ENCODE assay signal across 19 cellular contexts in the genomic region with DNA sequence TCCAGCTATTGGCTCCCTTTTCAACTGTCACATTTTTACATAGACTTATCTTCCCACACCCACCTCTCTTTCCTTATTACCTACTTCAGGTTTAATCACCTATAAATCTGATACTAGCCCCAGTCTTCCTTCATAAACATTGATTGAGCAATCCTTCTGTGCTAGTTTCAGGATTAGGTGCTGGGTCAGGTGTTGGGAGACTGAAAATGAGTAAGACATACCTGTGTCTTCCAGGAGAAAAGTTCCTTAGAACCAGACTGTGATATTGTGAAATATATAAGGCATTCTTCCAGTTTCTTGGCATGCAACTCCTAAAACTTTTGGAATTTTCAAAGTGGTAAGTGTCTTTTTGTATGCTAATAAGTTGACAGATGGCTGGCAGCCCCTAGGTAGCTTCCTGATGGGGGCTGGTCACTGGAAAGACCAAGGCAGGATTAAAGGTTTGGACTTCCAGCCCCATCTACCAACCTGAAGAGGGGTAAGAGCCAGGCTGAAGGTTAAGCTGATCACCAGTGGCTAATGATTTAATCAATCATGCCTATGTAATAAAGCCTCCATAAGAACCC. TPM values are rescaled to one million over a fixed set of nuclear protein-coding genes. Genes with fewer than 3 reads are reported as not detected.
A peak's percentile ranks its signal among the peaks of the same experiment; 100 is the strongest.
DNase-seq lines count a peak whose midpoint lies in the region; ATAC-seq and TF ChIP-seq lines count a peak whose summit lies in the region.
"Had no signal": no experiment of that assay in that cellular context is flagged by ENCODE, and none has a peak within 500 bp of the region (broad histone marks: within the 10 kb centered on the region; RNA-seq: fewer than 3 reads in every experiment).

No MANE protein-coding gene starts in this region.

- H3K27ac ChIP-seq in foreskin keratinocyte = peak overlapping the region; percentile 35
- H3K27ac ChIP-seq in gastrocnemius medialis = peak overlapping the region; percentile 91 to 99 (median 96)
- H3K27ac ChIP-seq: SJSA1 had no signal

- peaks cover 68% of the 10 kb centered on the region for H3K4me1 Mint-ChIP-seq in WTC11

- H3K4me3 Mint-ChIP-seq in WTC11 = peak overlapping the region; percentile 42

- peak; percentile 25 for DNase-seq in HT-29 (ENCODE audit: low spot score)
- no peak for DNase-seq in WTC11 (ENCODE audit: low spot score)
- DNase-seq in foreskin keratinocyte = peak; percentile 85 to 91
- no peak for DNase-seq in gastrocnemius medialis
- DNase-seq in NCI-H2107 (lab: John Stamatoyannopoulos, UW) = no peak
- DNase-seq in Right ventricle myocardium inferior (ENCODE audit: missing footprints) = no peak
- DNase-seq in left cardiac atrium = no peak
- DNase-seq: activated CD4-positive, alpha-beta T cell treated with anti-CD3 and anti-CD28 coated beads for 4 hours; activated CD8-positive, alpha-beta memory T cell treated with anti-CD3 and anti-CD28 coated beads, Interleukin-2, amount 50 U/mL, for 4 hours; anterior cingulate cortex; erythroblast; heart left ventricle; islet precursor cell; MV-4-11; NCI-H2171; T1000; tibial artery had no signal

- H3K9me3 Mint-ChIP-seq in WTC11 = peaks cover 13% of the 10 kb centered on the region

- in situ Hi-C loops in gastrocnemius medialis (cut with MboI; ENCODE audit: low sequenced_read_pairs in 4 of 4) = loop anchor here in 1 of 4 donors (25.0 kb wide), 2 partner anchors 167 to 517 kb away; a partner anchor contains a TSS

- H3K4me1 ChIP-seq in foreskin keratinocyte (peaks cover 24% of the 10 kb centered on the region), gastrocnemius medialis (peaks cover 36 to 38% of the 10 kb centered on the region in 2 donors)

- TF ChIP-seq CTCF in WTC11 (IDR thresholded peaks at IDR 0.05) (no peak), foreskin keratinocyte (conservative IDR thresholded peaks at IDR 0.05) (no peak), gastrocnemius medialis (IDR thresholded peaks at IDR 0.05 in 4 of 5, conservative IDR thresholded peaks at IDR 0.05 in 1 of 5) (no peak)

- H3K36me3 ChIP-seq in gastrocnemius medialis = no peaks in the 10 kb centered on the region
- H3K36me3 ChIP-seq: heart left ventricle, tibial artery had no signal

- CTCF ChIA-PET in WTC11 (lab: Charles Lee) = interaction anchor here (1.2 to 1.4 kb wide), 3 partner anchors 9 to 35 kb away, joined by 3 read pairs; no protein-coding TSS in a partner anchor

- peaks cover 10% of the 10 kb centered on the region for H3K36me3 Mint-ChIP-seq in WTC11

- intact Hi-C loops in gastrocnemius medialis (cut with DNase I; ENCODE audit: low total_unique reads) = no loop called here
- intact Hi-C loops in Right ventricle myocardium inferior (cut with DNase I) = no loop called here
- intact Hi-C loops in left cardiac atrium (cut with DNase I) = no loop called here

- POLR2A ChIA-PET in WTC11 (lab: Charles Lee) = no interaction called here

- H3K27me3 Mint-ChIP-seq in WTC11 (ENCODE audit: low read depth) = no peaks in the 10 kb centered on the region; the same call in 1 of the 2 replicates

- ATAC-seq in WTC11 (no peak), foreskin keratinocyte (peak; percentile 46), gastrocnemius medialis (peak in 1 of 2 donors; percentile 17), Right ventricle myocardium inferior (no peak), HG03025 (IDR thresholded peaks at IDR 0.05; ENCODE audit: low FRiP score, unreplicated experiment) (no peak), left cardiac atrium (no peak)
- ATAC-seq: heart left ventricle had no signal

- no peak overlapping the region for H3K4me3 ChIP-seq in gastrocnemius medialis
- H3K4me3 ChIP-seq: heart left ventricle, SJSA1, tibial artery had no signal

- no peaks in the 10 kb centered on the region for H3K9me3 ChIP-seq in gastrocnemius medialis
- H3K9me3 ChIP-seq: heart left ventricle, SJSA1, tibial artery had no signal

- H3K27me3 ChIP-seq in foreskin keratinocyte = no peaks in the 10 kb centered on the region
- no peaks in the 10 kb centered on the region for H3K27me3 ChIP-seq in gastrocnemius medialis
- H3K27me3 ChIP-seq: heart left ventricle, SJSA1, tibial artery had no signal

- peak overlapping the region; percentile 51 for H3K27ac Mint-ChIP-seq in WTC11

- TF ChIP-seq POLR2A in gastrocnemius medialis (IDR thresholded peaks at IDR 0.05) = no peak

TF ChIP-seq in WTC11, 78 proteins besides CTCF, POLR2A, EP300 and RAD21:
- TF ChIP-seq, protein P1, sequence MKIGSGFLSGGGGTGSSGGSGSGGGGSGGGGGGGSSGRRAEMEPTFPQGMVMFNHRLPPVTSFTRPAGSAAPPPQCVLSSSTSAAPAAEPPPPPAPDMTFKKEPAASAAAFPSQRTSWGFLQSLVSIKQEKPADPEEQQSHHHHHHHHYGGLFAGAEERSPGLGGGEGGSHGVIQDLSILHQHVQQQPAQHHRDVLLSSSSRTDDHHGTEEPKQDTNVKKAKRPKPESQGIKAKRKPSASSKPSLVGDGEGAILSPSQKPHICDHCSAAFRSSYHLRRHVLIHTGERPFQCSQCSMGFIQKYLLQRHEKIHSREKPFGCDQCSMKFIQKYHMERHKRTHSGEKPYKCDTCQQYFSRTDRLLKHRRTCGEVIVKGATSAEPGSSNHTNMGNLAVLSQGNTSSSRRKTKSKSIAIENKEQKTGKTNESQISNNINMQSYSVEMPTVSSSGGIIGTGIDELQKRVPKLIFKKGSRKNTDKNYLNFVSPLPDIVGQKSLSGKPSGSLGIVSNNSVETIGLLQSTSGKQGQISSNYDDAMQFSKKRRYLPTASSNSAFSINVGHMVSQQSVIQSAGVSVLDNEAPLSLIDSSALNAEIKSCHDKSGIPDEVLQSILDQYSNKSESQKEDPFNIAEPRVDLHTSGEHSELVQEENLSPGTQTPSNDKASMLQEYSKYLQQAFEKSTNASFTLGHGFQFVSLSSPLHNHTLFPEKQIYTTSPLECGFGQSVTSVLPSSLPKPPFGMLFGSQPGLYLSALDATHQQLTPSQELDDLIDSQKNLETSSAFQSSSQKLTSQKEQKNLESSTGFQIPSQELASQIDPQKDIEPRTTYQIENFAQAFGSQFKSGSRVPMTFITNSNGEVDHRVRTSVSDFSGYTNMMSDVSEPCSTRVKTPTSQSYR (CRISPR knock-in tag; IDR thresholded peaks at IDR 0.05) = no peak
- TF ChIP-seq, protein P2, sequence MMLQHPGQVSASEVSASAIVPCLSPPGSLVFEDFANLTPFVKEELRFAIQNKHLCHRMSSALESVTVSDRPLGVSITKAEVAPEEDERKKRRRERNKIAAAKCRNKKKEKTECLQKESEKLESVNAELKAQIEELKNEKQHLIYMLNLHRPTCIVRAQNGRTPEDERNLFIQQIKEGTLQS (CRISPR knock-in tag; conservative IDR thresholded peaks at IDR 0.05) = no peak
- TF ChIP-seq ZNF317 (CRISPR knock-in tag; IDR thresholded peaks at IDR 0.05; ENCODE audit: borderline replicate concordance, low read depth) (no peak), KAT7 (CRISPR knock-in tag; IDR thresholded peaks at IDR 0.05; ENCODE audit: borderline replicate concordance) (no peak), TCF7 (CRISPR knock-in tag; IDR thresholded peaks at IDR 0.05; ENCODE audit: low read depth) (no peak), IRF2 (CRISPR knock-in tag; IDR thresholded peaks at IDR 0.05; ENCODE audit: borderline replicate concordance, low read depth) (no peak), GRHL2 (CRISPR knock-in tag; IDR thresholded peaks at IDR 0.05; ENCODE audit: insufficient replicate concordance, severe bottlenecking) (no peak), RELA (CRISPR knock-in tag; IDR thresholded peaks at IDR 0.05; ENCODE audit: borderline replicate concordance) (no peak), FOXP1 (CRISPR knock-in tag; IDR thresholded peaks at IDR 0.05; ENCODE audit: borderline replicate concordance) (no peak), ELF4 (CRISPR knock-in tag; IDR thresholded peaks at IDR 0.05; ENCODE audit: low read depth) (no peak)
- TF ChIP-seq, protein P3, sequence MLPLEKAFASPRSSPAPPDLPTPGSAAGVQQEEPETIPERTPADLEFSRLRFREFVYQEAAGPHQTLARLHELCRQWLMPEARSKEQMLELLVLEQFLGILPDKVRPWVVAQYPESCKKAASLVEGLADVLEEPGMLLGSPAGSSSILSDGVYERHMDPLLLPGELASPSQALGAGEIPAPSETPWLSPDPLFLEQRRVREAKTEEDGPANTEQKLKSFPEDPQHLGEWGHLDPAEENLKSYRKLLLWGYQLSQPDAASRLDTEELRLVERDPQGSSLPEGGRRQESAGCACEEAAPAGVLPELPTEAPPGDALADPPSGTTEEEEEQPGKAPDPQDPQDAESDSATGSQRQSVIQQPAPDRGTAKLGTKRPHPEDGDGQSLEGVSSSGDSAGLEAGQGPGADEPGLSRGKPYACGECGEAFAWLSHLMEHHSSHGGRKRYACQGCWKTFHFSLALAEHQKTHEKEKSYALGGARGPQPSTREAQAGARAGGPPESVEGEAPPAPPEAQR (CRISPR knock-in tag; IDR thresholded peaks at IDR 0.05) = no peak
- TF ChIP-seq, protein P4, sequence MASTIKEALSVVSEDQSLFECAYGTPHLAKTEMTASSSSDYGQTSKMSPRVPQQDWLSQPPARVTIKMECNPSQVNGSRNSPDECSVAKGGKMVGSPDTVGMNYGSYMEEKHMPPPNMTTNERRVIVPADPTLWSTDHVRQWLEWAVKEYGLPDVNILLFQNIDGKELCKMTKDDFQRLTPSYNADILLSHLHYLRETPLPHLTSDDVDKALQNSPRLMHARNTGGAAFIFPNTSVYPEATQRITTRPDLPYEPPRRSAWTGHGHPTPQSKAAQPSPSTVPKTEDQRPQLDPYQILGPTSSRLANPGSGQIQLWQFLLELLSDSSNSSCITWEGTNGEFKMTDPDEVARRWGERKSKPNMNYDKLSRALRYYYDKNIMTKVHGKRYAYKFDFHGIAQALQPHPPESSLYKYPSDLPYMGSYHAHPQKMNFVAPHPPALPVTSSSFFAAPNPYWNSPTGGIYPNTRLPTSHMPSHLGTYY (CRISPR knock-in tag; IDR thresholded peaks at IDR 0.05) = no peak
- TF ChIP-seq, protein P5, sequence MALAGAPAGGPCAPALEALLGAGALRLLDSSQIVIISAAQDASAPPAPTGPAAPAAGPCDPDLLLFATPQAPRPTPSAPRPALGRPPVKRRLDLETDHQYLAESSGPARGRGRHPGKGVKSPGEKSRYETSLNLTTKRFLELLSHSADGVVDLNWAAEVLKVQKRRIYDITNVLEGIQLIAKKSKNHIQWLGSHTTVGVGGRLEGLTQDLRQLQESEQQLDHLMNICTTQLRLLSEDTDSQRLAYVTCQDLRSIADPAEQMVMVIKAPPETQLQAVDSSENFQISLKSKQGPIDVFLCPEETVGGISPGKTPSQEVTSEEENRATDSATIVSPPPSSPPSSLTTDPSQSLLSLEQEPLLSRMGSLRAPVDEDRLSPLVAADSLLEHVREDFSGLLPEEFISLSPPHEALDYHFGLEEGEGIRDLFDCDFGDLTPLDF (CRISPR knock-in tag; IDR thresholded peaks at IDR 0.05) = no peak

RNA-seq across cellular contexts. Expression of a gene that starts 4.6 kb away (rescaled TPM):
- total RNA-seq in HT-29 (2014; rRNA removed; shearing (Covaris generic)) = 28.3 and 30.5 TPM in 2 replicates
- 41.8 to 46.8 TPM (median 44.3 TPM) in 3 replicates for total RNA-seq in WTC11 (2021)
- 69.9 and 73.3 TPM in 2 replicates for total RNA-seq in foreskin keratinocyte
- 14.2 and 17.3 TPM in 2 replicates for polyA plus RNA-seq in foreskin keratinocyte
- total RNA-seq in gastrocnemius medialis = 100 to 1,000 TPM in 1 of 4 donors, 10 to 100 TPM in 3; 75.4 to 100 (median 91.8) TPM
- total RNA-seq in Right ventricle myocardium inferior = 49.0 TPM
- total RNA-seq in left cardiac atrium = 10 to 100 TPM; 47.2 to 48.9 TPM

Comparison
In these comparisons a context has a peak if more than half of its experiments do, and no peak if none do; other contexts are left out.
1. DNase-seq: peak in HT-29 (single experiment) and foreskin keratinocyte (2 of 2); none in WTC11 (single experiment), gastrocnemius medialis (0 of 2), NCI-H2107 (single experiment), Right ventricle myocardium inferior (single experiment) and left cardiac atrium (single experiment).